Comparison of ENCODE assay signal across 8 cellular contexts in genomic region chr19:10836478-10837325, GRCh38. TPM values are rescaled to one million over a fixed set of nuclear protein-coding genes. Genes with fewer than 3 reads are reported as not detected.
DNase-seq lines count a peak whose midpoint lies in the region; TF ChIP-seq lines count a peak whose summit lies in the region.

No MANE protein-coding gene starts in this region.

- peak in 1 of 11 experiments; percentile 3 for TF ChIP-seq CTCF in spleen (IDR thresholded peaks at IDR 0.05 in 8 of 11, conservative IDR thresholded peaks at IDR 0.05 in 3 of 11)

- peak overlapping the region; percentile 92 for H3K9ac ChIP-seq in iPS-18a (ENCODE audit: low read length)

- 35 to 42% (median 38%) methylated on average over 36 to 38 of the region's 38 CpGs for WGBS in spleen, 5 donors

- H3K4me1 ChIP-seq in iPS-18a (ENCODE audit: control insufficient read depth, low read depth, low read length) (no peaks in the 10 kb centered on the region), spleen (peaks cover 6 to 18% (median 14%) of the 10 kb centered on the region in 6 donors)

- H3K36me3 ChIP-seq in iPS-18a (ENCODE audit: control insufficient read depth, low read depth, low read length) (peaks cover 16% of the 10 kb centered on the region), spleen (peaks cover 0 to 36% (median 24%) of the 10 kb centered on the region in 6 donors)

- TF ChIP-seq POLR2A in spleen (IDR thresholded peaks at IDR 0.05) = no peak

- peak; percentile 92 for DNase-seq in activated effector memory CD4-positive, alpha-beta T cell treated with anti-CD3 and anti-CD28 coated beads, Interleukin-2, amount 50 U/mL, for 16 hours
- DNase-seq in activated effector memory CD4-positive, alpha-beta T cell treated with Interleukin-2 at 50 U/mL for 16 hours = no peak
- DNase-seq in Kasumi-1 (lab: John Stamatoyannopoulos, UW) = peak; percentile 86 to 88
- DNase-seq in T follicular helper cell (ENCODE audit: low read depth) = peak; percentile 61
- DNase-seq in anterior cingulate cortex (lab: John Stamatoyannopoulos, UW) = peak in 43 of 58 donors; percentile 66 to 97 (median 89)
- DNase-seq in spleen = peak; percentile 94
- DNase-seq in germinal center (ENCODE audit: low spot score) = no peak

- intact Hi-C loops in spleen (cut with DNase I; ENCODE audit: low total_unique reads) = no loop called here

- H3K27ac ChIP-seq in iPS-18a (ENCODE audit: low read length) (peak overlapping the region; percentile 85), spleen (peak overlapping the region; percentile 97 to 100 (median 98))

- H3K4me3 ChIP-seq in iPS-18a (ENCODE audit: low read length) (peak overlapping the region; percentile 85), spleen (peak overlapping the region; percentile 63 to 92 (median 70))

- peaks cover 4% of the 10 kb centered on the region for H3K27me3 ChIP-seq in iPS-18a (ENCODE audit: control insufficient read depth, insufficient read depth, low read length)
- H3K27me3 ChIP-seq in spleen (replicated peaks in 1 of 7) = no peaks in the 10 kb centered on the region

- H3K9me3 ChIP-seq in iPS-18a (ENCODE audit: control insufficient read depth, low read depth, low read length) = no peaks in the 10 kb centered on the region
- peaks cover 0 to 12% (median 2%) of the 10 kb centered on the region in 8 donors for H3K9me3 ChIP-seq in spleen

RNA-seq across cellular contexts. Expression of gene TMED1, which starts 0.7 kb away (rescaled TPM):
- total RNA-seq in spleen = 10 to 100 TPM; 15.2 to 30.5 (median 18.7) TPM
- 10 to 100 TPM; 13.1 to 21.7 (median 19.8) TPM for polyA plus RNA-seq in spleen

RNA-seq across cellular contexts. Expression of gene C19orf38, which starts 11.5 kb away (rescaled TPM):
- total RNA-seq in spleen = 10 to 100 TPM; 11.7 to 48.1 (median 20.3) TPM
- polyA plus RNA-seq in spleen = 10 to 100 TPM; 10.2 to 15.9 (median 12.1) TPM

RNA-seq across cellular contexts. Expression of gene CARM1, which starts 34.7 kb away (rescaled TPM):
- total RNA-seq in spleen = 10 to 100 TPM; 18.2 to 32.0 (median 29.4) TPM
- polyA plus RNA-seq in spleen = 10 to 100 TPM; 13.6 to 25.7 (median 13.7) TPM

Comparison
In these comparisons a context has a peak if more than half of its experiments do, and no peak if none do; other contexts are left out.
1. DNase-seq: peak in activated effector memory CD4-positive, alpha-beta T cell treated with anti-CD3 and anti-CD28 coated beads, Interleukin-2, amount 50 U/mL, for 16 hours (single experiment), Kasumi-1 (2 of 2), T follicular helper cell (single experiment), anterior cingulate cortex (43 of 58) and spleen (single experiment); none in activated effector memory CD4-positive, alpha-beta T cell treated with Interleukin-2 at 50 U/mL for 16 hours (single experiment) and germinal center (single experiment).